13 cellular contexts compared by ENCODE assay signal in genomic region chr12:125684968-125685790, GRCh38.
DNase-seq lines count a peak whose midpoint lies in the region; ATAC-seq, FAIRE-seq and TF ChIP-seq lines count a peak whose summit lies in the region.
"Had no signal": no experiment of that assay in that cellular context is flagged by ENCODE, and none has a peak within 500 bp of the region (broad histone marks: within the 10 kb centered on the region; RNA-seq: fewer than 3 reads in every experiment).

No MANE protein-coding gene starts in this region.

- H3K79me2 ChIP-seq in HepG2 (ENCODE audit: insufficient read depth, low read length), result no peaks in the 10 kb centered on the region

- H3K27me3 ChIP-seq in HepG2 (ENCODE audit: control insufficient read depth in 1 of 2, insufficient read depth in 2 of 2, low read length in 2 of 2) (peaks cover 0 to 5% of the 10 kb centered on the region in 2 experiments; a peak in 1 of 5 replicates), right lobe of liver (no peaks in the 10 kb centered on the region), mesenchymal stem cell (ENCODE audit: control insufficient read depth in 1 of 2, insufficient read depth in 1 of 2, low read length in 2 of 2) (no peaks in the 10 kb centered on the region), rectal smooth muscle tissue (ENCODE audit: control insufficient read depth, insufficient read depth, low read length) (no peaks in the 10 kb centered on the region), brain microvascular endothelial cell (replicated peaks) (no peaks in the 10 kb centered on the region)

- CTCF ChIA-PET in HepG2 (lab: Yijun Ruan, JAX; ENCODE audit: low intra/inter-chr PET ratio, low total read pairs), result no interaction called here
- CTCF ChIA-PET in activated naive CD4-positive, alpha-beta T cell treated with anti-CD3 and anti-CD28 coated beads, Interleukin-2, amount 10 ng/mL, durations not matched to agents 7 days and 5 days (lab: Charles Lee), result no interaction called here

- TF ChIP-seq POLR2A in HepG2 (IDR thresholded peaks at IDR 0.05; ENCODE audit: insufficient read depth in 1 of 2, low read depth in 2 of 2, low read length in 2 of 2) (no peak), right lobe of liver (IDR thresholded peaks at IDR 0.05) (no peak)

- H3K23ac ChIP-seq in mesenchymal stem cell (ENCODE audit: low read length in 2 of 2), result no peak overlapping the region

- DNase-seq in HepG2 (ENCODE audit: low spot score) (no peak), right lobe of liver (no peak), mesenchymal stem cell (no peak), NCI-H226 (no peak), brain microvascular endothelial cell (no peak)
- DNase-seq in activated naive CD4-positive, alpha-beta T cell treated with anti-CD3 and anti-CD28 coated beads, Interleukin-2, amount 10 ng/mL, durations not matched to agents 7 days and 5 days, result no peak
- DNase-seq: CD8-positive, alpha-beta memory T cell; DMS53; GF-D8; IMR-90 had no signal

- no peak for TF ChIP-seq CTCF in HepG2 (CRISPR knock-in tag; IDR thresholded peaks at IDR 0.05)
- no peak for TF ChIP-seq CTCF in right lobe of liver (IDR thresholded peaks at IDR 0.05)
- TF ChIP-seq CTCF in brain microvascular endothelial cell (IDR thresholded peaks at IDR 0.05; ENCODE audit: low read depth, low read length, missing control alignments), result no peak

- H4K8ac ChIP-seq in mesenchymal stem cell (ENCODE audit: low read length), result no peak overlapping the region

- no peaks in the 10 kb centered on the region for H3K9me3 ChIP-seq in HepG2 (ENCODE audit: low read length)
- no peaks in the 10 kb centered on the region for H3K9me3 ChIP-seq in right lobe of liver
- H3K9me3 ChIP-seq in mesenchymal stem cell (ENCODE audit: control insufficient read depth, low read length), result no peaks in the 10 kb centered on the region

- H3K36me3 ChIP-seq in HepG2 (replicated peaks in 1 of 2; ENCODE audit: control insufficient read depth in 1 of 2, insufficient read depth in 2 of 2, low read length in 2 of 2) (no peaks in the 10 kb centered on the region), right lobe of liver (no peaks in the 10 kb centered on the region), mesenchymal stem cell (ENCODE audit: control insufficient read depth in 1 of 2, insufficient read depth in 2 of 2, low read depth in 1 of 2, low read length in 2 of 2) (no peaks in the 10 kb centered on the region), rectal smooth muscle tissue (ENCODE audit: control insufficient read depth, insufficient read depth, low read length) (no peaks in the 10 kb centered on the region), brain microvascular endothelial cell (replicated peaks) (no peaks in the 10 kb centered on the region)

- POLR2A ChIA-PET in HepG2 (lab: Yijun Ruan, JAX), result no interaction called here

- H3K9me3 Mint-ChIP-seq in activated naive CD4-positive, alpha-beta T cell treated with anti-CD3 and anti-CD28 coated beads, Interleukin-2, amount 10 ng/mL, durations not matched to agents 7 days and 5 days, result peaks cover 4% of the 10 kb centered on the region

- ATAC-seq in HepG2 (no peak), right lobe of liver (no peak), GM18867 (IDR thresholded peaks at IDR 0.05; ENCODE audit: unreplicated experiment) (no peak)

- H3K14ac ChIP-seq in mesenchymal stem cell (ENCODE audit: low read length in 2 of 2), result no peak overlapping the region

- no peak overlapping the region for H2BK12ac ChIP-seq in mesenchymal stem cell (ENCODE audit: low read length in 2 of 2)

- H3K4me2 ChIP-seq in HepG2 (ENCODE audit: low read depth, low read length), result no peak overlapping the region
- no peak overlapping the region for H3K4me2 ChIP-seq in mesenchymal stem cell (ENCODE audit: low read length, poor library complexity, severe bottlenecking)

- no peaks in the 10 kb centered on the region for H3K4me1 ChIP-seq in HepG2 (ENCODE audit: insufficient read depth, low read length)
- no peaks in the 10 kb centered on the region for H3K4me1 ChIP-seq in right lobe of liver
- peaks cover 2% of the 10 kb centered on the region for H3K4me1 ChIP-seq in mesenchymal stem cell (ENCODE audit: control insufficient read depth, insufficient read depth, low read depth, low read length)
- no peaks in the 10 kb centered on the region for H3K4me1 ChIP-seq in rectal smooth muscle tissue (ENCODE audit: control insufficient read depth, insufficient read depth, low read length)

- H3K79me1 ChIP-seq in mesenchymal stem cell (replicated peaks; ENCODE audit: low read length, poor library complexity, severe bottlenecking), result no peaks in the 10 kb centered on the region

- no peaks in the 10 kb centered on the region for H3K27me3 Mint-ChIP-seq in activated naive CD4-positive, alpha-beta T cell treated with anti-CD3 and anti-CD28 coated beads, Interleukin-2, amount 10 ng/mL, durations not matched to agents 7 days and 5 days
- H3K27me3 Mint-ChIP-seq: CD8-positive, alpha-beta memory T cell had no signal

- H2BK120ac ChIP-seq in mesenchymal stem cell (ENCODE audit: low read depth, low read length), result no peak overlapping the region

- no peaks in the 10 kb centered on the region for H3K4me1 Mint-ChIP-seq in activated naive CD4-positive, alpha-beta T cell treated with anti-CD3 and anti-CD28 coated beads, Interleukin-2, amount 10 ng/mL, durations not matched to agents 7 days and 5 days
- H3K4me1 Mint-ChIP-seq: CD8-positive, alpha-beta memory T cell had no signal

- H2BK5ac ChIP-seq in mesenchymal stem cell (ENCODE audit: low read depth, low read length, poor library complexity, severe bottlenecking), result no peak overlapping the region

- intact Hi-C loops in HepG2 (cut with micrococcal nuclease; ENCODE audit: unreplicated experiment), result loop anchor here (5.0 to 10.0 kb wide), 2 partner anchors 153 to 500 kb away; partner anchors contain the start of gene TMEM132B
- intact Hi-C loops in right lobe of liver (cut with DNase I), result loop anchor here in 1 of 2 donors (10.0 kb wide), 1 partner anchor 150 kb away; no protein-coding TSS in a partner anchor

- no peak for TF ChIP-seq RAD21 in HepG2 (CRISPR knock-in tag; IDR thresholded peaks at IDR 0.05)

- no peak overlapping the region for H3K9ac ChIP-seq in HepG2 (ENCODE audit: insufficient read depth, low read depth, low read length)
- H3K9ac ChIP-seq in mesenchymal stem cell (ENCODE audit: low read length), result no peak overlapping the region
- H3K9ac ChIP-seq in rectal smooth muscle tissue (ENCODE audit: low read length), result no peak overlapping the region

- no peak for FAIRE-seq in HepG2 (lab: Jason Lieb, UNC)

- in situ Hi-C loops in HepG2 (cut with HindIII; ENCODE audit: extremely low pct_ligation_motif_present, low pct_unique_long_range_greater_than_20kb), result loop anchor here (10.0 kb wide), 1 partner anchor 150 kb away; no protein-coding TSS in a partner anchor
- in situ Hi-C loops in brain microvascular endothelial cell (cut with HindIII; ENCODE audit: low pct_ligation_motif_present, low sequenced_read_pairs), result no loop called here

- no peak overlapping the region for H3K18ac ChIP-seq in mesenchymal stem cell (ENCODE audit: low read depth in 1 of 2, low read length in 2 of 2)

- no peak overlapping the region for H2AK5ac ChIP-seq in mesenchymal stem cell (ENCODE audit: low read length, severe bottlenecking)

- H3K4me3 ChIP-seq in HepG2 (replicated peaks in 1 of 3; ENCODE audit: insufficient read depth in 1 of 3, low read depth in 2 of 3, low read length in 3 of 3) (no peak overlapping the region), right lobe of liver (no peak overlapping the region), mesenchymal stem cell (ENCODE audit: insufficient read depth in 1 of 2, low read depth in 1 of 2, low read length in 2 of 2) (no peak overlapping the region), rectal smooth muscle tissue (ENCODE audit: low read length) (no peak overlapping the region), brain microvascular endothelial cell (ENCODE audit: low read depth, low read length) (no peak overlapping the region)

- no TSS peak for BruUV-seq in HepG2 (replicated peaks; lab: Mats Ljungman, UMichigan)

- peak overlapping the region; percentile 47 for H4K91ac ChIP-seq in mesenchymal stem cell (ENCODE audit: low read length)

- TF ChIP-seq EP300 in HepG2 (IDR thresholded peaks at IDR 0.05; ENCODE audit: low read depth in 2 of 2, low read length in 2 of 2), result no peak
- TF ChIP-seq EP300 in HepG2 (CRISPR knock-in tag; IDR thresholded peaks at IDR 0.05; ENCODE audit: borderline replicate concordance), result no peak

- no peak overlapping the region for H3K27ac ChIP-seq in HepG2 (ENCODE audit: extremely low read length, insufficient read depth, low read length)
- H3K27ac ChIP-seq in right lobe of liver, result no peak overlapping the region
- H3K27ac ChIP-seq in mesenchymal stem cell (ENCODE audit: low read length, poor library complexity, severe bottlenecking), result no peak overlapping the region
- H3K27ac ChIP-seq in rectal smooth muscle tissue (ENCODE audit: low read depth, low read length), result peak overlapping the region; percentile 62
- H3K27ac ChIP-seq in brain microvascular endothelial cell, result no peak overlapping the region
- H3K27ac ChIP-seq: 22Rv1 had no signal

- H4K20me1 ChIP-seq in HepG2 (ENCODE audit: insufficient read depth, low read length), result no peaks in the 10 kb centered on the region

- no peak overlapping the region for H2AFZ ChIP-seq in HepG2 (ENCODE audit: low read length)
- H2AFZ ChIP-seq in mesenchymal stem cell (ENCODE audit: low read depth, low read length), result no peak overlapping the region

- H3K36me3 Mint-ChIP-seq in activated naive CD4-positive, alpha-beta T cell treated with anti-CD3 and anti-CD28 coated beads, Interleukin-2, amount 10 ng/mL, durations not matched to agents 7 days and 5 days, result no peaks in the 10 kb centered on the region
- H3K36me3 Mint-ChIP-seq: CD8-positive, alpha-beta memory T cell had no signal

- no peak overlapping the region for H3K4ac ChIP-seq in mesenchymal stem cell (ENCODE audit: low read depth in 1 of 2, low read length in 2 of 2)

- H2BK15ac ChIP-seq in mesenchymal stem cell (ENCODE audit: low read depth, poor library complexity, severe bottlenecking), result no peak overlapping the region

- H3K27ac Mint-ChIP-seq in activated naive CD4-positive, alpha-beta T cell treated with anti-CD3 and anti-CD28 coated beads, Interleukin-2, amount 10 ng/mL, durations not matched to agents 7 days and 5 days, result no peak overlapping the region
- H3K27ac Mint-ChIP-seq: CD8-positive, alpha-beta memory T cell had no signal

- H3K4me3 Mint-ChIP-seq in activated naive CD4-positive, alpha-beta T cell treated with anti-CD3 and anti-CD28 coated beads, Interleukin-2, amount 10 ng/mL, durations not matched to agents 7 days and 5 days, result no peak overlapping the region
- H3K4me3 Mint-ChIP-seq: CD8-positive, alpha-beta memory T cell had no signal

- 28% methylated on average over 17 of the region's 17 CpGs for WGBS in HepG2 (ENCODE audit: low lambda C conversion rate)
- 59% methylated on average over 12 of the region's 17 CpGs for WGBS in right lobe of liver (ENCODE audit: insufficient coverage, low coverage, low lambda C conversion rate, missing lambda C conversion rate)
- 78% methylated on average over 17 of the region's 17 CpGs for WGBS in mesenchymal stem cell

TF ChIP-seq in HepG2, 621 proteins besides CTCF, POLR2A, EP300 and RAD21:
- TF ChIP-seq CREB1 (IDR thresholded peaks at IDR 0.05), result peak; percentile 67
- TF ChIP-seq CREB1 (CRISPR knock-in tag; IDR thresholded peaks at IDR 0.05), result no peak
- TF ChIP-seq CAMTA2 (CRISPR knock-in tag; IDR thresholded peaks at IDR 0.05; ENCODE audit: borderline replicate concordance), result no peak
